ENCODE assay signal across 3 cellular contexts in genomic region chr16:62780081-62780480, GRCh38.
DNase-seq lines count a peak whose midpoint lies in the region; ATAC-seq and TF ChIP-seq lines count a peak whose summit lies in the region.
"Not testable (repeated sequence)": the region's sequence is repeated elsewhere in the genome, so short reads cannot be mapped to it uniquely, and the experiment has no call there.

No MANE protein-coding gene starts in this region.

- not testable (repeated sequence) for H2BK15ac ChIP-seq in neuronal stem cell (ENCODE audit: low read length)

- not testable (repeated sequence) for H2BK12ac ChIP-seq in neuronal stem cell (ENCODE audit: low read length)

- H3K4me2 ChIP-seq in neuronal stem cell (ENCODE audit: insufficient read depth, low read length, poor library complexity, severe bottlenecking): not testable (repeated sequence)

- intact Hi-C loops in Right ventricle myocardium inferior (cut with DNase I); upper lobe of right lung (cut with DNase I): not testable (repeated sequence)

- not testable (repeated sequence) for H4K91ac ChIP-seq in neuronal stem cell (ENCODE audit: low read depth, low read length, poor library complexity)

- H4K8ac ChIP-seq in neuronal stem cell (ENCODE audit: low read depth, low read length): peak overlapping the region; percentile 65

- H2BK5ac ChIP-seq in neuronal stem cell (ENCODE audit: low read length): not testable (repeated sequence)

- H3K36me3 ChIP-seq in neuronal stem cell (replicated peaks in 1 of 2; ENCODE audit: control insufficient read depth in 2 of 2, insufficient read depth in 2 of 2, low read length in 2 of 2); upper lobe of right lung: not testable (repeated sequence)

- H3K4me1 ChIP-seq in neuronal stem cell (ENCODE audit: control insufficient read depth in 2 of 2, insufficient read depth in 1 of 2, low read depth in 1 of 2, low read length in 2 of 2); upper lobe of right lung: not testable (repeated sequence)

- not testable (repeated sequence) for TF ChIP-seq CTCF in upper lobe of right lung (IDR thresholded peaks at IDR 0.05)

- H3K14ac ChIP-seq in neuronal stem cell (ENCODE audit: low read length): not testable (repeated sequence)

- ATAC-seq in Right ventricle myocardium inferior: not testable (repeated sequence)
- peak; percentile 20 for ATAC-seq in upper lobe of right lung

- H3K4ac ChIP-seq in neuronal stem cell (ENCODE audit: low read length): not testable (repeated sequence)

- not testable (repeated sequence) for H3K18ac ChIP-seq in neuronal stem cell (ENCODE audit: low read length)

- H3K23ac ChIP-seq in neuronal stem cell (ENCODE audit: low read depth, low read length, poor library complexity): not testable (repeated sequence)

- not testable (repeated sequence) for H3K9me3 ChIP-seq in neuronal stem cell (replicated peaks in 1 of 2; ENCODE audit: control insufficient read depth in 2 of 2, insufficient read depth in 1 of 2, low read depth in 1 of 2, low read length in 2 of 2); upper lobe of right lung

- not testable (repeated sequence) for H3K9ac ChIP-seq in neuronal stem cell (ENCODE audit: low read depth, low read length, poor library complexity)

- not testable (repeated sequence) for H3K27ac ChIP-seq in neuronal stem cell (replicated peaks; ENCODE audit: low read length); upper lobe of right lung

- not testable (repeated sequence) for H2AK5ac ChIP-seq in neuronal stem cell (ENCODE audit: low read depth, low read length)

- WGBS in neuronal stem cell (ENCODE audit: extremely low coverage in 2 of 2, insufficient read length in 2 of 2, insufficient replicate concordance in 1 of 2), 2 donors: no CpG with 5 or more reads among the region's 3 CpGs

- not testable (repeated sequence) for H2BK120ac ChIP-seq in neuronal stem cell (ENCODE audit: low read depth, low read length)

- H3K79me1 ChIP-seq in neuronal stem cell (ENCODE audit: low read depth, low read length): not testable (repeated sequence)

- H2AFZ ChIP-seq in neuronal stem cell (ENCODE audit: low read length): not testable (repeated sequence)

- H3K27me3 ChIP-seq in neuronal stem cell (ENCODE audit: control insufficient read depth in 3 of 3, insufficient read depth in 3 of 3, low read depth in 1 of 3, low read length in 3 of 3); upper lobe of right lung: not testable (repeated sequence)

- DNase-seq in Right ventricle myocardium inferior (ENCODE audit: missing footprints): peak; percentile 51
- DNase-seq in neuronal stem cell (ENCODE audit: low spot score); upper lobe of right lung: not testable (repeated sequence)

- not testable (repeated sequence) for H3K4me3 ChIP-seq in neuronal stem cell (ENCODE audit: low read length in 2 of 2); upper lobe of right lung
